In genomic region chr2:135230150-135230549, GRCh38 we compare ENCODE assay signal across 26 cellular contexts.
"Had no signal": no experiment of that assay in that cellular context is flagged by ENCODE, and none has a peak within 500 bp of the region (broad histone marks: within the 10 kb centered on the region; RNA-seq: fewer than 3 reads in every experiment).

No MANE protein-coding gene starts in this region.

- H3K9me3 ChIP-seq: lower lobe of right lung, mucosa of descending colon, neutrophil, ovary, thoracic aorta, uterus had no signal

- H3K27me3 ChIP-seq: gastroesophageal sphincter, hepatocyte, neutrophil, ovary, uterus had no signal

- H3K27ac ChIP-seq: coronary artery, gastroesophageal sphincter, hepatocyte, lower lobe of right lung, neutrophil, ovary, skin epidermis, thoracic aorta, uterus had no signal

- DNase-seq: activated CD4-positive, alpha-beta T cell treated with anti-CD3 and anti-CD28 coated beads for 36 hours; activated CD4-positive, CD25-positive, alpha-beta regulatory T cell; activated effector memory CD4-positive, alpha-beta T cell treated with Interleukin-2 at 50 U/mL for 16 hours; activated naive CD4-positive, alpha-beta T cell treated with Interleukin-2 at 50 U/mL for 16 hours; anterior cingulate cortex; cerebellar nuclear complex; kidney glomerular epithelial cell; lower lobe of right lung; mesenchymal stem cell; mucosa of descending colon; ovary; stimulated activated CD4-positive, alpha-beta T cell treated with anti-CD3 and anti-CD28 coated beads, Interleukin-12 subunit alpha, Interleukin-12 subunit beta, amount 100 ng/mL, for 4 hours; stimulated activated CD4-positive, alpha-beta T cell treated with anti-CD3 and anti-CD28 coated beads, Interleukin-4, amount 100 ng/mL, for 1 hour; stimulated activated naive CD8-positive, alpha-beta T cell treated with anti-CD3 and anti-CD28 coated beads, Interleukin-15, Interleukin-2, amounts not matched to agents 100 U/mL and 50 U/mL, for 24 hours; T-helper 1 cell; trophoblast cell; uterus had no signal

- H3K36me3 ChIP-seq: gastroesophageal sphincter, lower lobe of right lung, neutrophil, ovary, thoracic aorta, uterus had no signal

- H3K4me3 ChIP-seq: coronary artery, gastroesophageal sphincter, hepatocyte, lower lobe of right lung, mucosa of descending colon, ovary, skin epidermis, thoracic aorta, uterus had no signal

- ATAC-seq: activated CD4-positive, alpha-beta T cell treated with anti-CD3 and anti-CD28 coated beads for 36 hours; gastroesophageal sphincter; left lobe of liver; lower lobe of right lung; mucosa of descending colon; natural killer cell treated with Interleukin-12 subunit alpha and Interleukin-12 subunit beta and Interleukin-15 and Interleukin-18, amount 100 ng/mL, for 72 hours; sciatic nerve; stimulated activated naive CD8-positive, alpha-beta T cell treated with anti-CD3 and anti-CD28 coated beads, Interleukin-15, Interleukin-2, amounts not matched to agents 100 U/mL and 50 U/mL, for 24 hours had no signal

- H3K4me2 ChIP-seq: hepatocyte had no signal

- H3K79me2 ChIP-seq: hepatocyte had no signal

- H2AFZ ChIP-seq: hepatocyte had no signal
